In genomic region chr1:42682484-42682738, GRCh38 we compare ENCODE assay signal across 8 cellular contexts. TPM values are rescaled to one million over a fixed set of nuclear protein-coding genes. Genes with fewer than 3 reads are reported as not detected.
DNase-seq lines count a peak whose midpoint lies in the region; ATAC-seq and TF ChIP-seq lines count a peak whose summit lies in the region.
"Not testable (repeated sequence)": the region's sequence is repeated elsewhere in the genome, so short reads cannot be mapped to it uniquely, and the experiment has no call there.

No MANE protein-coding gene starts in this region.

- H3K9me3 Mint-ChIP-seq in activated CD4-positive, alpha-beta T cell treated with anti-CD3 and anti-CD28 coated beads, Interleukin-2, amount 10 ng/mL, durations not matched to agents 7 days and 5 days; neural crest cell: not testable (repeated sequence)

- peak overlapping the region; percentile 96 for H3K4me2 ChIP-seq in HCT116 (ENCODE audit: low read length)
- H3K4me2 ChIP-seq in IMR-90 (ENCODE audit: low read depth, low read length) = not testable (repeated sequence)

- no CpG with 5 or more reads among the region's 33 CpGs for WGBS in IMR-90 (ENCODE audit: extremely low coverage in 2 of 2, insufficient read length in 1 of 2), 2 experiments
- no CpG with 5 or more reads among the region's 33 CpGs for WGBS in iPS DF 6.9 (ENCODE audit: insufficient coverage, insufficient read length)

- not testable (repeated sequence) for H3K9me3 ChIP-seq in HCT116 (ENCODE audit: control insufficient read depth in 1 of 2, insufficient read depth in 1 of 2, low read depth in 1 of 2, low read length in 2 of 2); IMR-90 (ENCODE audit: control insufficient read depth, insufficient read depth, low read length); iPS DF 6.9 (ENCODE audit: control insufficient read depth, insufficient read depth, low read length); tibial artery

- not testable (repeated sequence) for H3K14ac ChIP-seq in IMR-90 (replicated peaks; ENCODE audit: low read depth, low read length)

- H2BK15ac ChIP-seq in IMR-90 (ENCODE audit: low read depth, low read length) = not testable (repeated sequence)

- H4K5ac ChIP-seq in IMR-90 (ENCODE audit: low read depth, low read length) = not testable (repeated sequence)

- H3K4me1 Mint-ChIP-seq in activated CD4-positive, alpha-beta T cell treated with anti-CD3 and anti-CD28 coated beads, Interleukin-2, amount 10 ng/mL, durations not matched to agents 7 days and 5 days = peaks cover 55% of the 10 kb centered on the region
- H3K4me1 Mint-ChIP-seq in neural crest cell = peaks cover 61% of the 10 kb centered on the region

- not testable (repeated sequence) for TF ChIP-seq CTCF in GM12864 (IDR thresholded peaks at IDR 0.05; ENCODE audit: low read depth, low read length, missing control alignments); HCT116 (IDR thresholded peaks at IDR 0.05 in 2 of 3, conservative IDR thresholded peaks at IDR 0.05 in 1 of 3; ENCODE audit: borderline replicate concordance in 1 of 3, insufficient read depth in 1 of 3, low read depth in 2 of 3, low read length in 2 of 3); IMR-90 (conservative IDR thresholded peaks at IDR 0.05; ENCODE audit: low read depth, low read length); choroid plexus epithelial cell (conservative IDR thresholded peaks at IDR 0.05; ENCODE audit: low read depth, low read length); neural crest cell (conservative IDR thresholded peaks at IDR 0.05); tibial artery (IDR thresholded peaks at IDR 0.05)

- H2AK9ac ChIP-seq in IMR-90 (replicated peaks; ENCODE audit: low read depth, low read length, poor library complexity) = peak overlapping the region; percentile 50

- in situ Hi-C loops in IMR-90 (cut with MboI; ENCODE audit: low sequenced_read_pairs) = not testable (repeated sequence)

- H3K4me1 ChIP-seq in HCT116 (ENCODE audit: control insufficient read depth in 1 of 2, insufficient read depth in 2 of 2, low read length in 2 of 2) (peaks cover 8 to 32% of the 10 kb centered on the region in 2 experiments), IMR-90 (ENCODE audit: control insufficient read depth, insufficient read depth, low read length) (peaks cover 13% of the 10 kb centered on the region; the same call in 1 of the 2 replicates), tibial artery (peaks cover 0 to 59% (median 41%) of the 10 kb centered on the region in 4 donors)
- not testable (repeated sequence) for H3K4me1 ChIP-seq in iPS DF 6.9 (ENCODE audit: control insufficient read depth, insufficient read depth, low read length)

- H3K79me1 ChIP-seq in IMR-90 (ENCODE audit: low read depth in 1 of 2, low read length in 2 of 2) = peaks cover 12 to 23% of the 10 kb centered on the region in 2 experiments; a peak in 3 of 4 replicates

- H3K9ac ChIP-seq in HCT116 (ENCODE audit: low read length) = peak overlapping the region; percentile 94
- H3K9ac ChIP-seq in IMR-90 (ENCODE audit: low read depth, low read length) = not testable (repeated sequence)

- not testable (repeated sequence) for H3K9me1 ChIP-seq in IMR-90 (ENCODE audit: insufficient read depth, low read length)

- H3K27me3 ChIP-seq in HCT116 (ENCODE audit: insufficient read depth, low read length); IMR-90 (ENCODE audit: control insufficient read depth, insufficient read depth, low read length); iPS DF 6.9 (ENCODE audit: control insufficient read depth, insufficient read depth, low read length); tibial artery: not testable (repeated sequence)

- not testable (repeated sequence) for H3K18ac ChIP-seq in IMR-90 (ENCODE audit: low read depth, low read length)

- peaks cover 11 to 36% of the 10 kb centered on the region in 2 experiments; a peak in 2 of 4 replicates for H3K36me3 ChIP-seq in HCT116 (ENCODE audit: control insufficient read depth in 1 of 2, insufficient read depth in 2 of 2, low read length in 2 of 2)
- not testable (repeated sequence) for H3K36me3 ChIP-seq in IMR-90 (ENCODE audit: control insufficient read depth, insufficient read depth, low read length); iPS DF 6.9 (ENCODE audit: control insufficient read depth, insufficient read depth, low read length); tibial artery

- not testable (repeated sequence) for H2BK20ac ChIP-seq in IMR-90 (ENCODE audit: low read depth, low read length)

- peak overlapping the region; percentile 96 for H3K4me3 Mint-ChIP-seq in activated CD4-positive, alpha-beta T cell treated with anti-CD3 and anti-CD28 coated beads, Interleukin-2, amount 10 ng/mL, durations not matched to agents 7 days and 5 days
- peak overlapping the region; percentile 100 for H3K4me3 Mint-ChIP-seq in neural crest cell

- not testable (repeated sequence) for H4K8ac ChIP-seq in IMR-90 (ENCODE audit: low read depth in 2 of 2, low read length in 2 of 2)

- CTCF ChIA-PET in HCT116 (lab: Charles Lee) (interaction anchor here (1.3 kb wide), 1 partner anchor 104 kb away, joined by 4 read pairs; no protein-coding TSS in a partner anchor), IMR-90 (lab: Yijun Ruan, JAX) (interaction anchor here (1.1 kb wide), 1 partner anchor 25 kb away, joined by 5 read pairs; no protein-coding TSS in a partner anchor)
- CTCF ChIA-PET in activated CD4-positive, alpha-beta T cell treated with anti-CD3 and anti-CD28 coated beads, Interleukin-2, amount 10 ng/mL, durations not matched to agents 7 days and 5 days (lab: Charles Lee) = interaction anchor here (0.9 to 3.0 kb wide), 5 partner anchors 10 to 35 kb away, joined by 3 to 18 read pairs (median 4); partner anchors contain the start of gene PPIH

- H3K79me2 ChIP-seq in HCT116 (ENCODE audit: insufficient read depth, low read length) = peaks cover 63% of the 10 kb centered on the region

- not testable (repeated sequence) for H3K56ac ChIP-seq in IMR-90 (ENCODE audit: extremely low read depth, insufficient read depth, low read length)

- RAD21 ChIA-PET in HCT116 (lab: Charles Lee; ENCODE audit: low non-redundant PET in 1 of 2, low total read pairs in 2 of 2, uncharacterized antibody in 2 of 2, unreplicated experiment in 2 of 2) = not testable (repeated sequence)

- peak; percentile 43 for ATAC-seq in HCT116
- ATAC-seq in IMR-90 (ENCODE audit: low read depth) = peak; percentile 15

- intact Hi-C loops in HCT116 (cut with micrococcal nuclease) = not testable (repeated sequence)
- intact Hi-C loops in IMR-90 (cut with micrococcal nuclease) = loop anchor here (1.0 to 10.0 kb wide), 5 partner anchors 24 to 538 kb away; partner anchors contain the start of genes C1orf50, P3H1, PPIH and ZNF691
- intact Hi-C loops in tibial artery (cut with DNase I; ENCODE audit: low total_unique reads) = loop anchor here (2.0 to 10.0 kb wide), 4 partner anchors 75 to 225 kb away; partner anchors contain the start of genes ERMAP, PPCS, SVBP and ZMYND12

- H4K91ac ChIP-seq in IMR-90 (ENCODE audit: insufficient read depth, low read depth, low read length) = not testable (repeated sequence)

- not testable (repeated sequence) for H2AFZ ChIP-seq in HCT116 (ENCODE audit: low read depth, low read length, poor library complexity, severe bottlenecking)
- H2AFZ ChIP-seq in IMR-90 (replicated peaks; ENCODE audit: low read length, poor library complexity) = peak overlapping the region; percentile 80

- H3K4ac ChIP-seq in IMR-90 (ENCODE audit: low read depth, low read length) = not testable (repeated sequence)

- H3K4me3 ChIP-seq in GM12864 (ENCODE audit: low read depth, low read length) = peak overlapping the region; percentile 63
- H3K4me3 ChIP-seq in HCT116 (replicated peaks in 1 of 2; ENCODE audit: low read depth in 1 of 2, low read length in 2 of 2) = peak overlapping the region; percentile 86 to 88
- H3K4me3 ChIP-seq in IMR-90 (ENCODE audit: insufficient read depth, low read depth, low read length) = peak overlapping the region; percentile 84
- peak overlapping the region; percentile 89 for H3K4me3 ChIP-seq in choroid plexus epithelial cell (ENCODE audit: low read depth, low read length)
- peak overlapping the region; percentile 99; the same call in 1 of the 2 replicates for H3K4me3 ChIP-seq in iPS DF 6.9 (ENCODE audit: low read length)
- peak overlapping the region; percentile 88 to 96 for H3K4me3 ChIP-seq in tibial artery

- POLR2A ChIA-PET in HCT116 (lab: Charles Lee) = interaction anchor here (0.7 to 2.0 kb wide), 10 partner anchors 9 to 344 kb away, joined by 3 to 9 read pairs (median 6); partner anchors contain the start of genes C1orf50, P3H1 and PPIH
- POLR2A ChIA-PET in IMR-90 (lab: Charles Lee; ENCODE audit: unreplicated experiment) = interaction anchor here (1.3 to 1.5 kb wide), 3 partner anchors 11 to 84 kb away, joined by 3 to 6 read pairs (median 4); no protein-coding TSS in a partner anchor
- POLR2A ChIA-PET in activated CD4-positive, alpha-beta T cell treated with anti-CD3 and anti-CD28 coated beads, Interleukin-2, amount 10 ng/mL, durations not matched to agents 7 days and 5 days (lab: Charles Lee) = interaction anchor here (1.0 to 1.4 kb wide), 3 partner anchors 16 to 24 kb away, joined by 3 to 5 read pairs (median 3); partner anchors contain the start of gene PPIH

- peak overlapping the region; percentile 87 for H3K27ac ChIP-seq in HCT116 (ENCODE audit: low read depth, low read length)
- peak overlapping the region; percentile 69; the same call in 1 of the 2 replicates for H3K27ac ChIP-seq in IMR-90 (ENCODE audit: insufficient read depth, low read length)
- H3K27ac ChIP-seq in iPS DF 6.9 (ENCODE audit: low read length) = not testable (repeated sequence)
- H3K27ac ChIP-seq in tibial artery = peak overlapping the region; percentile 91 to 92

- not testable (repeated sequence) for H3K23ac ChIP-seq in IMR-90 (ENCODE audit: low read depth, low read length)

- peaks cover 34% of the 10 kb centered on the region for H3K36me3 Mint-ChIP-seq in activated CD4-positive, alpha-beta T cell treated with anti-CD3 and anti-CD28 coated beads, Interleukin-2, amount 10 ng/mL, durations not matched to agents 7 days and 5 days (ENCODE audit: low read depth)
- peaks cover 16% of the 10 kb centered on the region for H3K36me3 Mint-ChIP-seq in neural crest cell (ENCODE audit: low read depth)

- not testable (repeated sequence) for TF ChIP-seq POLR2A in HCT116 (IDR thresholded peaks at IDR 0.05; ENCODE audit: borderline replicate concordance, extremely low read depth, insufficient read depth, insufficient read length); IMR-90 (IDR thresholded peaks at IDR 0.05; ENCODE audit: low read depth, low read length)

- H2BK5ac ChIP-seq in IMR-90 (ENCODE audit: low read depth, low read length, poor library complexity, severe bottlenecking) = peak overlapping the region; percentile 59

- not testable (repeated sequence) for H3K9me2 ChIP-seq in HCT116 (ENCODE audit: insufficient read depth)

- H4K20me1 ChIP-seq in HCT116 (ENCODE audit: insufficient read depth) (peaks cover 38% of the 10 kb centered on the region; the same call in 1 of the 2 replicates), IMR-90 (ENCODE audit: insufficient read depth, low read length) (peaks cover 44% of the 10 kb centered on the region)

- not testable (repeated sequence) for H2BK120ac ChIP-seq in IMR-90 (ENCODE audit: low read depth, low read length)

- H3K27me3 Mint-ChIP-seq in activated CD4-positive, alpha-beta T cell treated with anti-CD3 and anti-CD28 coated beads, Interleukin-2, amount 10 ng/mL, durations not matched to agents 7 days and 5 days; neural crest cell (ENCODE audit: low read depth): not testable (repeated sequence)

- H3K27ac Mint-ChIP-seq in activated CD4-positive, alpha-beta T cell treated with anti-CD3 and anti-CD28 coated beads, Interleukin-2, amount 10 ng/mL, durations not matched to agents 7 days and 5 days = peak overlapping the region; percentile 98
- peak overlapping the region; percentile 97 for H3K27ac Mint-ChIP-seq in neural crest cell (ENCODE audit: unreplicated experiment)

- dilution Hi-C loops in IMR-90 (cut with HindIII; ENCODE audit: low sequenced_read_pairs, unreplicated experiment) = not testable (repeated sequence)

- BruUV-seq in HCT116 (replicated peaks; lab: Mats Ljungman, UMichigan); IMR-90 (replicated peaks; lab: Mats Ljungman, UMichigan): not testable (repeated sequence)

- peak overlapping the region; percentile 40; the same call in 1 of the 2 replicates for H2AK5ac ChIP-seq in IMR-90 (ENCODE audit: low read depth, low read length)

- not testable (repeated sequence) for TF ChIP-seq RAD21 in HCT116 (IDR thresholded peaks at IDR 0.05; ENCODE audit: low read depth); IMR-90 (IDR thresholded peaks at IDR 0.05; ENCODE audit: low read length)

- DNase-seq in GM12864 (ENCODE audit: low read depth); HCT116 (ENCODE audit: low read depth, low spot score); IMR-90; activated CD4-positive, alpha-beta T cell treated with anti-CD3 and anti-CD28 coated beads, Interleukin-2, amount 10 ng/mL, durations not matched to agents 7 days and 5 days; choroid plexus epithelial cell (ENCODE audit: low read depth); iPS DF 6.9 (ENCODE audit: low read depth, low spot score); neural crest cell (ENCODE audit: low read depth, low spot score); tibial artery: not testable (repeated sequence)

RNA-seq across cellular contexts. Expression of gene YBX1, which starts 0.2 kb away (rescaled TPM):
- total RNA-seq in HCT116 (2021; ENCODE audit: unreplicated experiment) (1,009 TPM), IMR-90 (2012; rRNA removed) (843 and 1,307 TPM in 2 replicates), neural crest cell (1,242 and 1,309 TPM in 2 replicates)
- 986 and 1,086 TPM in 2 replicates for polyA plus RNA-seq in HCT116 (2012)
- polyA plus RNA-seq in IMR-90 (2012; rRNA removed) = 605 and 617 TPM in 2 replicates
- 276 and 383 TPM in 2 replicates for polyA plus RNA-seq in IMR-90 (2012; cell fraction: cytosol; rRNA removed)
- 119 and 353 TPM in 2 replicates for polyA plus RNA-seq in IMR-90 (2012; cell fraction: nucleus; rRNA removed; ENCODE audit: low replicate concordance)
- 100 to 1,000 TPM; 607 to 643 TPM for total RNA-seq in activated CD4-positive, alpha-beta T cell treated with anti-CD3 and anti-CD28 coated beads, Interleukin-2, amount 10 ng/mL, durations not matched to agents 7 days and 5 days

RNA-seq across cellular contexts. Expression of gene PPIH, which starts 24.2 kb away (rescaled TPM):
- total RNA-seq in HCT116 (2021; ENCODE audit: unreplicated experiment) (100 TPM), IMR-90 (2012; rRNA removed) (22.4 and 36.1 TPM in 2 replicates), neural crest cell (69.2 and 75.2 TPM in 2 replicates)
- polyA plus RNA-seq in HCT116 (2012) = 77.3 and 100 TPM in 2 replicates
- 47.1 and 52.1 TPM in 2 replicates for polyA plus RNA-seq in IMR-90 (2012; rRNA removed)
- polyA plus RNA-seq in IMR-90 (2012; cell fraction: cytosol; rRNA removed) = 10.1 and 31.7 TPM in 2 replicates
- polyA plus RNA-seq in IMR-90 (2012; cell fraction: nucleus; rRNA removed; ENCODE audit: low replicate concordance) = 2.5 and 23.8 TPM in 2 replicates
- 100 to 1,000 TPM; 109 to 116 TPM for total RNA-seq in activated CD4-positive, alpha-beta T cell treated with anti-CD3 and anti-CD28 coated beads, Interleukin-2, amount 10 ng/mL, durations not matched to agents 7 days and 5 days

RNA-seq across cellular contexts. Expression of gene CLDN19, which starts 57.6 kb away (rescaled TPM):
- total RNA-seq in HCT116 (2021; ENCODE audit: unreplicated experiment) (not detected), IMR-90 (2012; rRNA removed) (not detected in 2 replicates), neural crest cell (0.14 and 0.19 TPM in 2 replicates)
- not detected in 2 replicates for polyA plus RNA-seq in HCT116 (2012)
- not detected in 2 replicates for polyA plus RNA-seq in IMR-90 (2012; rRNA removed)
- polyA plus RNA-seq in IMR-90 (2012; cell fraction: cytosol; rRNA removed) = not detected in 2 replicates
- not detected in 2 replicates for polyA plus RNA-seq in IMR-90 (2012; cell fraction: nucleus; rRNA removed; ENCODE audit: low replicate concordance)
- not detected for total RNA-seq in activated CD4-positive, alpha-beta T cell treated with anti-CD3 and anti-CD28 coated beads, Interleukin-2, amount 10 ng/mL, durations not matched to agents 7 days and 5 days
